Comparison of ENCODE assay signal across 1 cellular context in genomic region chr12:52798671-52799497, GRCh38.
TF ChIP-seq lines count a peak whose summit lies in the region.

No MANE protein-coding gene starts in this region.

TF ChIP-seq in IMR-90, 13 proteins besides CTCF, POLR2A, EP300 and RAD21 (continued from another document):
- TF ChIP-seq NFE2L2 (IDR thresholded peaks at IDR 0.05; ENCODE audit: low read depth, low read length) (no peak), SMC3 (IDR thresholded peaks at IDR 0.05; ENCODE audit: low read depth, low read length) (no peak), MXI1 (IDR thresholded peaks at IDR 0.05; ENCODE audit: borderline replicate concordance, low read depth, low read length) (no peak), CEBPB (IDR thresholded peaks at IDR 0.05; ENCODE audit: low read depth, low read length) (no peak), RCOR1 (IDR thresholded peaks at IDR 0.05; ENCODE audit: insufficient replicate concordance, low read length) (no peak), MAFK (IDR thresholded peaks at IDR 0.05; ENCODE audit: low read depth, low read length) (no peak)
